Comparison of ENCODE assay signal across 20 cellular contexts in genomic region chr12:16093825-16094224, GRCh38.
DNase-seq lines count a peak whose midpoint lies in the region; ATAC-seq, FAIRE-seq and TF ChIP-seq lines count a peak whose summit lies in the region.
"Had no signal": no experiment of that assay in that cellular context is flagged by ENCODE, and none has a peak within 500 bp of the region (broad histone marks: within the 10 kb centered on the region; RNA-seq: fewer than 3 reads in every experiment).

No MANE protein-coding gene starts in this region.

- ATAC-seq in HepG2 (no peak), right lobe of liver (no peak), HG02642 (IDR thresholded peaks at IDR 0.05; ENCODE audit: poor library complexity, unreplicated experiment) (peak; percentile 11)

- no peak for FAIRE-seq in HepG2 (lab: Jason Lieb, UNC)
- FAIRE-seq: GM12878, GM12892, GM18507 had no signal

- H3K27ac ChIP-seq in HepG2 (ENCODE audit: extremely low read length, insufficient read depth, low read length) (no peak overlapping the region), right lobe of liver (no peak overlapping the region)
- H3K27ac ChIP-seq: 22Rv1 had no signal

- H2AFZ ChIP-seq in HepG2 (ENCODE audit: low read length) = no peak overlapping the region

- no peak for TF ChIP-seq RAD21 in HepG2 (CRISPR knock-in tag; IDR thresholded peaks at IDR 0.05)

- no peaks in the 10 kb centered on the region for H4K20me1 ChIP-seq in HepG2 (ENCODE audit: insufficient read depth, low read length)
- H4K20me1 ChIP-seq: BLaER1 had no signal

- intact Hi-C loops in HepG2 (cut with micrococcal nuclease; ENCODE audit: unreplicated experiment) (no loop called here), right lobe of liver (cut with DNase I) (no loop called here)

- no peaks in the 10 kb centered on the region for H3K36me3 ChIP-seq in HepG2 (replicated peaks in 1 of 2; ENCODE audit: control insufficient read depth in 1 of 2, insufficient read depth in 2 of 2, low read length in 2 of 2)
- H3K36me3 ChIP-seq in right lobe of liver = no peaks in the 10 kb centered on the region
- H3K36me3 ChIP-seq: BE2C, BLaER1 had no signal

- DNase-seq in HepG2 (ENCODE audit: low spot score) (no peak), right lobe of liver (no peak), DMS79 treated with DMSO at 0.1 percent for 48 hours (lab: John Stamatoyannopoulos, UW) (no peak), NCI-H345 (lab: John Stamatoyannopoulos, UW) (no peak)
- DNase-seq: ACHN; BE2C; C1 segment of cervical spinal cord; CD4-positive, alpha-beta memory T cell; CD4-positive, CD25-positive, alpha-beta regulatory T cell; CD8-positive, alpha-beta memory T cell; COR-L47; DND-41; EL; GDM1 had no signal

- TF ChIP-seq CTCF in HepG2 (CRISPR knock-in tag; IDR thresholded peaks at IDR 0.05) (no peak), right lobe of liver (IDR thresholded peaks at IDR 0.05) (no peak)

- CTCF ChIA-PET in HepG2 (lab: Yijun Ruan, JAX; ENCODE audit: low intra/inter-chr PET ratio, low total read pairs) = no interaction called here

- H3K4me2 ChIP-seq in HepG2 (ENCODE audit: low read depth, low read length) = no peak overlapping the region
- H3K4me2 ChIP-seq: BLaER1 had no signal

- H3K9ac ChIP-seq in HepG2 (ENCODE audit: insufficient read depth, low read depth, low read length) = no peak overlapping the region
- H3K9ac ChIP-seq: BLaER1 had no signal

- H3K4me1 ChIP-seq in HepG2 (ENCODE audit: insufficient read depth, low read length) = peaks cover 13% of the 10 kb centered on the region
- H3K4me1 ChIP-seq in right lobe of liver = no peaks in the 10 kb centered on the region
- H3K4me1 ChIP-seq: BE2C had no signal

- POLR2A ChIA-PET in HepG2 (lab: Yijun Ruan, JAX) = no interaction called here

- H3K27me3 ChIP-seq in HepG2 (ENCODE audit: control insufficient read depth in 1 of 2, insufficient read depth in 2 of 2, low read length in 2 of 2) (no peaks in the 10 kb centered on the region; a peak in 1 of 5 replicates), right lobe of liver (no peaks in the 10 kb centered on the region)
- H3K27me3 ChIP-seq: BE2C, BLaER1 had no signal

- in situ Hi-C loops in HepG2 (cut with HindIII; ENCODE audit: extremely low pct_ligation_motif_present, low pct_unique_long_range_greater_than_20kb) = no loop called here

- H3K4me3 ChIP-seq in HepG2 (replicated peaks in 1 of 3; ENCODE audit: insufficient read depth in 1 of 3, low read depth in 2 of 3, low read length in 3 of 3) = no peak overlapping the region
- H3K4me3 ChIP-seq in right lobe of liver = no peak overlapping the region
- H3K4me3 ChIP-seq: BLaER1, GM12878 had no signal

- H3K79me2 ChIP-seq in HepG2 (ENCODE audit: insufficient read depth, low read length) = no peaks in the 10 kb centered on the region

- TF ChIP-seq POLR2A in HepG2 (IDR thresholded peaks at IDR 0.05; ENCODE audit: insufficient read depth in 1 of 2, low read depth in 2 of 2, low read length in 2 of 2) (no peak), right lobe of liver (IDR thresholded peaks at IDR 0.05) (no peak)

- BruUV-seq in HepG2 (replicated peaks; lab: Mats Ljungman, UMichigan) = no TSS peak

- no peak for TF ChIP-seq EP300 in HepG2 (IDR thresholded peaks at IDR 0.05; ENCODE audit: low read depth in 2 of 2, low read length in 2 of 2)
- TF ChIP-seq EP300 in HepG2 (CRISPR knock-in tag; IDR thresholded peaks at IDR 0.05; ENCODE audit: borderline replicate concordance) = no peak

- no peaks in the 10 kb centered on the region for H3K9me3 ChIP-seq in HepG2 (ENCODE audit: low read length)
- no peaks in the 10 kb centered on the region for H3K9me3 ChIP-seq in right lobe of liver
- H3K9me3 ChIP-seq: BE2C had no signal

TF ChIP-seq in HepG2, 621 proteins besides CTCF, POLR2A, EP300 and RAD21:
- TF ChIP-seq MAFF (IDR thresholded peaks at IDR 0.05; ENCODE audit: low read depth, low read length) (peak; percentile 38; the same call in 1 of the 2 replicates), FOSL1 (CRISPR knock-in tag; IDR thresholded peaks at IDR 0.05; ENCODE audit: borderline replicate concordance) (no peak), MAFK (conservative IDR thresholded peaks at IDR 0.05 in 1 of 2, IDR thresholded peaks at IDR 0.05 in 1 of 2; ENCODE audit: low read length in 2 of 2) (peak in 1 of 2 experiments; percentile 53; a peak in 2 of 4 replicates)
